19 cellular contexts compared by ENCODE assay signal in genomic region chr7:105047932-105048331, GRCh38.
"Had no signal": no experiment of that assay in that cellular context is flagged by ENCODE, and none has a peak within 500 bp of the region (broad histone marks: within the 10 kb centered on the region; RNA-seq: fewer than 3 reads in every experiment).

No MANE protein-coding gene starts in this region.

- H3K27ac ChIP-seq: sigmoid colon, upper lobe of right lung had no signal

- H3K4me1 Mint-ChIP-seq: nephron progenitor cell had no signal

- H3K9me3 ChIP-seq: pancreas, sigmoid colon, upper lobe of right lung had no signal

- H3K9me3 Mint-ChIP-seq: activated CD4-positive, alpha-beta T cell treated with anti-CD3 and anti-CD28 coated beads, Interleukin-2, amount 10 ng/mL, durations not matched to agents 7 days and 5 days; activated T-helper 17 cell treated with anti-CD3 and anti-CD28 coated beads, Interleukin-2, amount 50 U/mL, for 72 hours; memory B cell; nephron progenitor cell had no signal

- H3K4me3 ChIP-seq: pancreas, sigmoid colon, upper lobe of right lung had no signal

- H3K27ac Mint-ChIP-seq: activated CD4-positive, alpha-beta T cell treated with anti-CD3 and anti-CD28 coated beads, Interleukin-2, amount 10 ng/mL, durations not matched to agents 7 days and 5 days; activated CD8-positive, alpha-beta T cell treated with anti-CD3 and anti-CD28 coated beads, Interleukin-2, amount 10 ng/mL, durations not matched to agents 7 days and 5 days; nephron progenitor cell had no signal

- DNase-seq: activated CD4-positive, alpha-beta T cell treated with anti-CD3 and anti-CD28 coated beads, Interleukin-2, amount 10 ng/mL, durations not matched to agents 7 days and 5 days; activated CD8-positive, alpha-beta T cell treated with anti-CD3 and anti-CD28 coated beads, Interleukin-2, amount 10 ng/mL, durations not matched to agents 7 days and 5 days; amygdala; dermis blood vessel endothelial cell; effector CD8-positive, alpha-beta T cell; foreskin melanocyte; hippocampal formation; kidney glomerular epithelial cell; nephron progenitor cell; pancreas; sigmoid colon; stimulated activated CD4-positive, alpha-beta T cell treated with anti-CD3 and anti-CD28 coated beads, Interleukin-2, amount 100 ng/mL, for 48 hours; stimulated activated CD8-positive, alpha-beta memory T cell treated with anti-CD3 and anti-CD28 coated beads, Interleukin-4, amount 100 ng/mL, for 48 hours; stimulated activated naive CD4-positive, alpha-beta T cell; upper lobe of right lung had no signal

- H3K4me3 Mint-ChIP-seq: activated CD4-positive, alpha-beta T cell treated with anti-CD3 and anti-CD28 coated beads, Interleukin-2, amount 10 ng/mL, durations not matched to agents 7 days and 5 days; activated CD8-positive, alpha-beta T cell treated with anti-CD3 and anti-CD28 coated beads, Interleukin-2, amount 10 ng/mL, durations not matched to agents 7 days and 5 days; activated T-helper 17 cell treated with anti-CD3 and anti-CD28 coated beads, Interleukin-2, amount 50 U/mL, for 72 hours; memory B cell; nephron progenitor cell had no signal

- H3K27me3 Mint-ChIP-seq: activated CD4-positive, alpha-beta T cell treated with anti-CD3 and anti-CD28 coated beads, Interleukin-2, amount 10 ng/mL, durations not matched to agents 7 days and 5 days; activated T-helper 17 cell treated with anti-CD3 and anti-CD28 coated beads, Interleukin-2, amount 50 U/mL, for 72 hours; memory B cell had no signal

- H3K27me3 ChIP-seq: pancreas, sigmoid colon, upper lobe of right lung had no signal

- ATAC-seq: activated CD4-positive, CD25-positive, alpha-beta regulatory T cell treated with anti-CD3 and anti-CD28 coated beads, Interleukin-2, amount 50 U/mL, for 24 hours; activated CD8-positive, alpha-beta T cell treated with anti-CD3 and anti-CD28 coated beads, Interleukin-2, amount 10 ng/mL, durations not matched to agents 7 days and 5 days; activated T-helper 17 cell treated with anti-CD3 and anti-CD28 coated beads, Interleukin-2, amount 50 U/mL, for 72 hours; SK-N-SH treated with all-trans-retinoic acid at 6 μM for 48 hours; upper lobe of right lung had no signal

- FAIRE-seq: pancreas had no signal
